Comparison of ENCODE assay signal across 22 cellular contexts in the genomic region with DNA sequence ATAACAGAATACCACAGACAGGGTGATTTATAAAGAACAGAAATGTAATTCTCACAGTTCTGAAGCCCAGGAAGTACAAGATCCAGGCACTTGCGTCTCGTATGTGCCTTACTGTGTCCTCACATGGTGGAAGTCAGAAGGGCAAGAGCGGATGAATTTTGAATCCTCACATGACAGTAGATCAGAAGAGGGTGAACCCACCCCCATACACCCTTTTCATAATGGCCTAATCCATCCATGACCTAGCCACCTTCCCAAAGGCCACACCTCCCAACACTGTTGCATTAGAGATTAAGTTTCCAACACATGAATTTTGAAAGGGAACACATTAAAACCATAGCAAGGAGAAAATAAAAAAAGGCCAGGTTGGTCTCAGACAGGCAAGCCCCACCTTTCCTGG.
"Had no signal": no experiment of that assay in that cellular context is flagged by ENCODE, and none has a peak within 500 bp of the region (broad histone marks: within the 10 kb centered on the region; RNA-seq: fewer than 3 reads in every experiment).

No MANE protein-coding gene starts in this region.

- H3K9me3 Mint-ChIP-seq: IgD-negative memory B cell, T-cell had no signal

- H3K4me1 Mint-ChIP-seq: T-cell had no signal

- H3K4me3 Mint-ChIP-seq: IgD-negative memory B cell, T-cell had no signal

- H3K9ac ChIP-seq: SK-N-SH had no signal

- FAIRE-seq: HTR-8/SVneo, RCC 7860 had no signal

- H3K27me3 Mint-ChIP-seq: IgD-negative memory B cell, T-cell had no signal

- H3K9me3 ChIP-seq: SK-N-SH had no signal

- ATAC-seq: T-cell had no signal

- H3K27ac ChIP-seq: HL-60 had no signal

- H3K27ac Mint-ChIP-seq: IgD-negative memory B cell, T-cell had no signal

- H3K4me2 ChIP-seq: SK-N-SH had no signal

- DNase-seq: KBM-7, NCI-H1092, NCI-H1436, NCI-H187, NCI-H2029, NCI-H2081 treated with DMSO at 0.1 percent for 48 hours, NCI-H2171, NCI-H226, NCI-H446, NCI-H510A, NCI-H524 treated with DMSO at 0.1 percent for 48 hours, NCI-H69, NCI-H774, RPMI8226, SHP77, SK-N-SH, SW 1271, T-cell had no signal
